ENCODE assay signal across 19 cellular contexts in the genomic region with DNA sequence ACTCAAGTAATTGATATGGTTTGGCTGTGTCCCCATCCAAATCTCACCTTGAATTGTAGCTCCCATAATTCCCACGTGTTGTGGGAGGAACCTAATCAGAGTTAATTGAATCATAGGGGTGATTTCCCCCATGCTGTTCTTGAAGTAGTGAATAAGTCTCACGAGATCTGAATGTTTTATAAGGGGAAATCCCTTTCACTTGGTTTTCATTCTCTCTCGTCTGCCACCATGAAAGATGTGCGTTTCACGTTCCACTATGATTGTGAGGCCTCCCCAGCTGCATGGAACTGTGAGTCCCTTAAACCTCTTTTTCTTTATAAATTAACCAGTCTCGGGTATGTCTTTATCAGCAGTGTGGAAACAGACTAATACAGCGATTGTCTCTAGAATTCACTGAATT.
DNase-seq lines count a peak whose midpoint lies in the region; ATAC-seq and TF ChIP-seq lines count a peak whose summit lies in the region.
"Had no signal": no experiment of that assay in that cellular context is flagged by ENCODE, and none has a peak within 500 bp of the region (broad histone marks: within the 10 kb centered on the region; RNA-seq: fewer than 3 reads in every experiment).

No MANE protein-coding gene starts in this region.

- no peak for TF ChIP-seq CTCF in retinal pigment epithelial cell (conservative IDR thresholded peaks at IDR 0.05; ENCODE audit: low read depth, low read length)

- H3K27me3 ChIP-seq in CD4-positive, alpha-beta memory T cell (ENCODE audit: insufficient read depth, low read length) = no peaks in the 10 kb centered on the region
- H3K27me3 ChIP-seq: BLaER1 had no signal

- peaks cover 2% of the 10 kb centered on the region for H3K36me3 Mint-ChIP-seq in activated CD4-positive, alpha-beta T cell treated with anti-CD3 and anti-CD28 coated beads, Interleukin-2, amount 10 ng/mL, durations not matched to agents 24 days and 14 days (ENCODE audit: low read depth)
- peaks cover 2 to 5% of the 10 kb centered on the region in 2 donors for H3K36me3 Mint-ChIP-seq in CD4-positive, alpha-beta memory T cell
- peaks cover 9% of the 10 kb centered on the region for H3K36me3 Mint-ChIP-seq in activated naive CD8-positive, alpha-beta T cell treated with anti-CD3 and anti-CD28 coated beads, Interleukin-2, amount 50 U/mL, for 24 hours (ENCODE audit: low read depth)

- H3K9me3 ChIP-seq in CD4-positive, alpha-beta memory T cell (ENCODE audit: control insufficient read depth in 1 of 2, low read length in 2 of 2) = no peaks in the 10 kb centered on the region
- H3K9me3 ChIP-seq: A549, BLaER1 had no signal

- no peak overlapping the region for H3K27ac ChIP-seq in CD4-positive, alpha-beta memory T cell (ENCODE audit: low read depth, low read length)
- H3K27ac ChIP-seq: A549, BLaER1, RWPE1 had no signal

- CTCF ChIA-PET in CD4-positive, alpha-beta memory T cell (lab: Charles Lee; ENCODE audit: partially characterized antibody) = no interaction called here

- H3K27me3 Mint-ChIP-seq in activated CD4-positive, alpha-beta T cell treated with anti-CD3 and anti-CD28 coated beads, Interleukin-2, amount 10 ng/mL, durations not matched to agents 24 days and 14 days = no peaks in the 10 kb centered on the region
- H3K27me3 Mint-ChIP-seq in CD4-positive, alpha-beta memory T cell = no peaks in the 10 kb centered on the region
- H3K27me3 Mint-ChIP-seq in activated naive CD8-positive, alpha-beta T cell treated with anti-CD3 and anti-CD28 coated beads, Interleukin-2, amount 50 U/mL, for 24 hours = no peaks in the 10 kb centered on the region

- H3K27ac Mint-ChIP-seq in activated CD4-positive, alpha-beta T cell treated with anti-CD3 and anti-CD28 coated beads, Interleukin-2, amount 10 ng/mL, durations not matched to agents 24 days and 14 days = peak overlapping the region; percentile 27
- peak overlapping the region in 2 of 7 donors; percentile 30 to 34 for H3K27ac Mint-ChIP-seq in CD4-positive, alpha-beta memory T cell
- peak overlapping the region; percentile 36 for H3K27ac Mint-ChIP-seq in activated naive CD8-positive, alpha-beta T cell treated with anti-CD3 and anti-CD28 coated beads, Interleukin-2, amount 50 U/mL, for 24 hours

- POLR2A ChIA-PET in CD4-positive, alpha-beta memory T cell (lab: Charles Lee; ENCODE audit: partially characterized antibody) = no interaction called here

- H3K36me3 ChIP-seq in CD4-positive, alpha-beta memory T cell (ENCODE audit: insufficient read depth, low read length) = no peaks in the 10 kb centered on the region
- H3K36me3 ChIP-seq: BLaER1 had no signal

- H3K9me3 Mint-ChIP-seq in activated CD4-positive, alpha-beta T cell treated with anti-CD3 and anti-CD28 coated beads, Interleukin-2, amount 10 ng/mL, durations not matched to agents 24 days and 14 days = peaks cover 4% of the 10 kb centered on the region
- H3K9me3 Mint-ChIP-seq in CD4-positive, alpha-beta memory T cell = no peaks in the 10 kb centered on the region
- H3K9me3 Mint-ChIP-seq in activated naive CD8-positive, alpha-beta T cell treated with anti-CD3 and anti-CD28 coated beads, Interleukin-2, amount 50 U/mL, for 24 hours = no peaks in the 10 kb centered on the region

- H3K4me3 Mint-ChIP-seq in activated CD4-positive, alpha-beta T cell treated with anti-CD3 and anti-CD28 coated beads, Interleukin-2, amount 10 ng/mL, durations not matched to agents 24 days and 14 days = no peak overlapping the region
- peak overlapping the region in 7 of 8 donors; percentile 57 to 92 (median 68) for H3K4me3 Mint-ChIP-seq in CD4-positive, alpha-beta memory T cell
- peak overlapping the region; percentile 50 for H3K4me3 Mint-ChIP-seq in activated naive CD8-positive, alpha-beta T cell treated with anti-CD3 and anti-CD28 coated beads, Interleukin-2, amount 50 U/mL, for 24 hours

- no peak for DNase-seq in activated CD4-positive, alpha-beta T cell treated with anti-CD3 and anti-CD28 coated beads, Interleukin-2, amount 10 ng/mL, durations not matched to agents 24 days and 14 days
- DNase-seq in activated CD4-positive, alpha-beta T cell treated with anti-CD3 and anti-CD28 coated beads for 4 hours = no peak
- DNase-seq in CD4-positive, alpha-beta memory T cell = peak in 1 of 5 donors; percentile 17
- no peak for DNase-seq in activated naive CD8-positive, alpha-beta T cell treated with anti-CD3 and anti-CD28 coated beads, Interleukin-2, amount 50 U/mL, for 24 hours
- DNase-seq in retinal pigment epithelial cell (ENCODE audit: low read depth) = peak; percentile 26
- DNase-seq in islet precursor cell = no peak
- DNase-seq in hepatic stellate cell (ENCODE audit: low spot score) = no peak
- DNase-seq: activated effector memory CD4-positive, alpha-beta T cell treated with Interleukin-2 at 50 U/mL for 16 hours; GDM1; Karpas-422; NCI-H1930; NCI-H524; nucleus accumbens; retina; SW 1271 had no signal

- peak; percentile 71 for ATAC-seq in activated naive CD8-positive, alpha-beta T cell treated with anti-CD3 and anti-CD28 coated beads, Interleukin-2, amount 50 U/mL, for 24 hours
- no peak for ATAC-seq in GM21390 (IDR thresholded peaks at IDR 0.05; ENCODE audit: unreplicated experiment)
- ATAC-seq: A549 had no signal

- peaks cover 28% of the 10 kb centered on the region for H3K4me1 ChIP-seq in CD4-positive, alpha-beta memory T cell (ENCODE audit: insufficient read depth, low read length)
- H3K4me1 ChIP-seq: A549, BLaER1 had no signal

- peak overlapping the region in 1 of 2 donors; percentile 5 for H3K4me3 ChIP-seq in CD4-positive, alpha-beta memory T cell (ENCODE audit: low read length in 2 of 2)
- peak overlapping the region; percentile 16 for H3K4me3 ChIP-seq in retinal pigment epithelial cell (ENCODE audit: low read length)
- H3K4me3 ChIP-seq: A549, BLaER1 had no signal

- intact Hi-C loops in activated CD4-positive, alpha-beta T cell treated with anti-CD3 and anti-CD28 coated beads, Interleukin-2, amount 10 ng/mL, durations not matched to agents 24 days and 14 days (cut with micrococcal nuclease) = no loop called here
- intact Hi-C loops in CD4-positive, alpha-beta memory T cell (cut with micrococcal nuclease) = no loop called here

- H3K4me1 Mint-ChIP-seq in activated CD4-positive, alpha-beta T cell treated with anti-CD3 and anti-CD28 coated beads, Interleukin-2, amount 10 ng/mL, durations not matched to agents 24 days and 14 days = peaks cover 23% of the 10 kb centered on the region
- H3K4me1 Mint-ChIP-seq in CD4-positive, alpha-beta memory T cell = peaks cover 22 to 52% (median 25%) of the 10 kb centered on the region in 4 donors
- H3K4me1 Mint-ChIP-seq in activated naive CD8-positive, alpha-beta T cell treated with anti-CD3 and anti-CD28 coated beads, Interleukin-2, amount 50 U/mL, for 24 hours = peaks cover 35% of the 10 kb centered on the region
